Comparison of ENCODE assay signal across 8 cellular contexts in genomic region chr17:76370261-76370993, GRCh38. TPM values are rescaled to one million over a fixed set of nuclear protein-coding genes. Genes with fewer than 3 reads are reported as not detected.
DNase-seq lines count a peak whose midpoint lies in the region; ATAC-seq and TF ChIP-seq lines count a peak whose summit lies in the region.

No MANE protein-coding gene starts in this region.

- no peaks in the 10 kb centered on the region for H4K20me1 ChIP-seq in OCI-LY3 (ENCODE audit: insufficient read depth, low read length)

- no peak for DNase-seq in Caco-2
- no peak for DNase-seq in omental fat pad (ENCODE audit: low spot score)
- DNase-seq in stimulated activated CD4-positive, alpha-beta T cell treated with anti-CD3 and anti-CD28 coated beads, Interleukin-12 subunit alpha, Interleukin-12 subunit beta, amount 100 ng/mL, for 4 hours: no peak
- DNase-seq in activated T-helper 1 cell treated with anti-CD3 and anti-CD28 coated beads, Interleukin-12 subunit alpha, Interleukin-12 subunit beta, Interleukin-2, Interleukin-4 antibody, amounts not matched to agents 30 ng/mL and 10 ng/mL and 1 ng/mL, durations not matched to agents 14 hours and 24 hours and 36 hours (ENCODE audit: low spot score): no peak
- DNase-seq in MV-4-11 (lab: John Stamatoyannopoulos, UW): no peak

- intact Hi-C loops in Caco-2 (cut with micrococcal nuclease; ENCODE audit: unreplicated experiment): no loop called here
- intact Hi-C loops in activated T-helper 1 cell treated with anti-CD3 and anti-CD28 coated beads, Interleukin-12 subunit alpha, Interleukin-12 subunit beta, Interleukin-2, Interleukin-4 antibody, amounts not matched to agents 30 ng/mL and 10 ng/mL and 1 ng/mL, durations not matched to agents 14 hours and 24 hours and 36 hours (cut with micrococcal nuclease): no loop called here

- no peaks in the 10 kb centered on the region for H3K27me3 ChIP-seq in Caco-2 (replicated peaks; ENCODE audit: control insufficient read depth, insufficient read depth, low read length)
- H3K27me3 ChIP-seq in OCI-LY3 (ENCODE audit: low read depth, low read length): no peaks in the 10 kb centered on the region

- H3K4me2 ChIP-seq in OCI-LY3 (ENCODE audit: low read length): peak overlapping the region; percentile 53

- ATAC-seq in esophagus mucosa (peak; percentile 71), omental fat pad (ENCODE audit: low FRiP score) (peak; percentile 84), GM18502 (IDR thresholded peaks at IDR 0.05; ENCODE audit: poor library complexity, unreplicated experiment) (no peak)

- POLR2A ChIA-PET in Caco-2 (lab: Charles Lee): no interaction called here

- peaks cover 10% of the 10 kb centered on the region for H3K36me3 Mint-ChIP-seq in Caco-2 (ENCODE audit: insufficient read depth, unreplicated experiment)
- H3K36me3 Mint-ChIP-seq in activated T-helper 1 cell treated with anti-CD3 and anti-CD28 coated beads, Interleukin-12 subunit alpha, Interleukin-12 subunit beta, Interleukin-2, Interleukin-4 antibody, amounts not matched to agents 30 ng/mL and 10 ng/mL and 1 ng/mL, durations not matched to agents 14 hours and 24 hours and 36 hours (ENCODE audit: low read depth): no peaks in the 10 kb centered on the region

- H3K27me3 Mint-ChIP-seq in Caco-2 (ENCODE audit: insufficient read depth, unreplicated experiment): no peaks in the 10 kb centered on the region
- peaks cover 8% of the 10 kb centered on the region for H3K27me3 Mint-ChIP-seq in activated T-helper 1 cell treated with anti-CD3 and anti-CD28 coated beads, Interleukin-12 subunit alpha, Interleukin-12 subunit beta, Interleukin-2, Interleukin-4 antibody, amounts not matched to agents 30 ng/mL and 10 ng/mL and 1 ng/mL, durations not matched to agents 14 hours and 24 hours and 36 hours (ENCODE audit: insufficient read depth)

- H3K27ac Mint-ChIP-seq in Caco-2 (ENCODE audit: unreplicated experiment): no peak overlapping the region
- no peak overlapping the region for H3K27ac Mint-ChIP-seq in activated T-helper 1 cell treated with anti-CD3 and anti-CD28 coated beads, Interleukin-12 subunit alpha, Interleukin-12 subunit beta, Interleukin-2, Interleukin-4 antibody, amounts not matched to agents 30 ng/mL and 10 ng/mL and 1 ng/mL, durations not matched to agents 14 hours and 24 hours and 36 hours

- H3K79me2 ChIP-seq in OCI-LY3 (ENCODE audit: low read length): no peaks in the 10 kb centered on the region

- H3K4me1 ChIP-seq in Caco-2 (peaks cover 7% of the 10 kb centered on the region), OCI-LY3 (ENCODE audit: low read length) (peaks cover 8% of the 10 kb centered on the region)

- H3K9ac ChIP-seq in OCI-LY3 (ENCODE audit: low read length): no peak overlapping the region

- CTCF ChIA-PET in Caco-2 (lab: Charles Lee): interaction anchor here (0.6 to 1.6 kb wide), 4 partner anchors 15 to 378 kb away, joined by 3 to 4 read pairs (median 4); partner anchors contain the start of genes EVPL and PRPSAP1

- no peaks in the 10 kb centered on the region for H3K9me3 Mint-ChIP-seq in Caco-2 (ENCODE audit: unreplicated experiment)
- H3K9me3 Mint-ChIP-seq in activated T-helper 1 cell treated with anti-CD3 and anti-CD28 coated beads, Interleukin-12 subunit alpha, Interleukin-12 subunit beta, Interleukin-2, Interleukin-4 antibody, amounts not matched to agents 30 ng/mL and 10 ng/mL and 1 ng/mL, durations not matched to agents 14 hours and 24 hours and 36 hours: no peaks in the 10 kb centered on the region

- BruUV-seq in Caco-2 (replicated peaks; lab: Mats Ljungman, UMichigan): no TSS peak

- H3K4me3 ChIP-seq in Caco-2 (ENCODE audit: low read depth, low read length) (no peak overlapping the region), OCI-LY3 (ENCODE audit: low read length) (no peak overlapping the region; the same call in 1 of the 2 replicates)

- TF ChIP-seq CTCF in Caco-2 (IDR thresholded peaks at IDR 0.05; ENCODE audit: insufficient read depth in 1 of 2, low read depth in 1 of 2, low read length in 1 of 2, severe bottlenecking in 1 of 2, unreplicated experiment in 1 of 2) (peak; percentile 25 to 28), OCI-LY3 (IDR thresholded peaks at IDR 0.05; ENCODE audit: low read depth, low read length) (peak; percentile 87), omental fat pad (IDR thresholded peaks at IDR 0.05) (peak in 1 of 3 donors; percentile 14)

- H3K27ac ChIP-seq in OCI-LY3 (ENCODE audit: low read length): no peak overlapping the region

- H3K9me3 ChIP-seq in Caco-2 (no peaks in the 10 kb centered on the region), OCI-LY3 (ENCODE audit: insufficient read depth, low read length) (no peaks in the 10 kb centered on the region)

- peaks cover 7% of the 10 kb centered on the region for H3K4me1 Mint-ChIP-seq in Caco-2 (ENCODE audit: low read depth, unreplicated experiment)
- H3K4me1 Mint-ChIP-seq in activated T-helper 1 cell treated with anti-CD3 and anti-CD28 coated beads, Interleukin-12 subunit alpha, Interleukin-12 subunit beta, Interleukin-2, Interleukin-4 antibody, amounts not matched to agents 30 ng/mL and 10 ng/mL and 1 ng/mL, durations not matched to agents 14 hours and 24 hours and 36 hours (ENCODE audit: low read depth): no peaks in the 10 kb centered on the region

- H2AFZ ChIP-seq in OCI-LY3 (ENCODE audit: low read depth, low read length): peak overlapping the region; percentile 74

- H3K36me3 ChIP-seq in Caco-2 (ENCODE audit: control insufficient read depth, insufficient read depth, low read length) (no peaks in the 10 kb centered on the region), OCI-LY3 (replicated peaks; ENCODE audit: low read depth, low read length) (no peaks in the 10 kb centered on the region)

- no peak overlapping the region for H3K4me3 Mint-ChIP-seq in Caco-2 (ENCODE audit: unreplicated experiment)
- H3K4me3 Mint-ChIP-seq in activated T-helper 1 cell treated with anti-CD3 and anti-CD28 coated beads, Interleukin-12 subunit alpha, Interleukin-12 subunit beta, Interleukin-2, Interleukin-4 antibody, amounts not matched to agents 30 ng/mL and 10 ng/mL and 1 ng/mL, durations not matched to agents 14 hours and 24 hours and 36 hours: no peak overlapping the region

RNA-seq across cellular contexts. Expression of gene SPHK1, which starts 14.0 kb away (rescaled TPM):
- total RNA-seq in Caco-2 (2022): 6.7 and 7.7 TPM in 2 replicates
- total RNA-seq in esophagus mucosa: 13.1 TPM
- total RNA-seq in omental fat pad: 100 to 1,000 TPM in 1 of 4 donors, 10 to 100 TPM in 2, 1 to 10 TPM in 1; 8.7 to 107 (median 17.5) TPM
- total RNA-seq in activated T-helper 1 cell treated with anti-CD3 and anti-CD28 coated beads, Interleukin-12 subunit alpha, Interleukin-12 subunit beta, Interleukin-2, Interleukin-4 antibody, amounts not matched to agents 30 ng/mL and 10 ng/mL and 1 ng/mL, durations not matched to agents 14 hours and 24 hours and 36 hours: 16.5 and 17.8 TPM in 2 replicates

RNA-seq across cellular contexts. Expression of gene PRPSAP1, which starts 16.7 kb away (rescaled TPM):
- total RNA-seq in Caco-2 (2022): 81.3 and 87.6 TPM in 2 replicates
- 42.0 TPM for total RNA-seq in esophagus mucosa
- total RNA-seq in omental fat pad: 10 to 100 TPM; 31.3 to 80.4 (median 53.7) TPM
- total RNA-seq in activated T-helper 1 cell treated with anti-CD3 and anti-CD28 coated beads, Interleukin-12 subunit alpha, Interleukin-12 subunit beta, Interleukin-2, Interleukin-4 antibody, amounts not matched to agents 30 ng/mL and 10 ng/mL and 1 ng/mL, durations not matched to agents 14 hours and 24 hours and 36 hours: 41.2 and 44.0 TPM in 2 replicates
